Comparison of ENCODE assay signal across 28 cellular contexts in the genomic region with DNA sequence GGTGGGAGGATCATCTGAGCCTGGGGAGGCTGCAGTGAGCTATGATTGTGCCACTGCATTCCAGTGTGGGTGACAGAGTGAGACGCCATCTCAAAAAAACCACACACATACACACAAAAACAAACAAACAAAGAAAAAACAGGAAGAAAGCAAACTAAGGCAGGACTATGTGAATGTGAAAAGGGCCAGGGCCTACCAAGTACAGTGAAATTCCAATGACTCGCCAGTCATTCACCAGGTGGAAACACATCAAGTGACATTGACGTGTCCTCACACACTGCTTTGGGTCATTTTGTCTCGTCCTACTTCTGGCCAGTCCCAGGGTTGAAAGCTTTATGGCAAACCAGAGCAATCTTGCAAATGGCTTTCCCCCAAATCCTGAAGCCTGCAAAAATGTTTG.
DNase-seq lines count a peak whose midpoint lies in the region; ATAC-seq and TF ChIP-seq lines count a peak whose summit lies in the region.
"Had no signal": no experiment of that assay in that cellular context is flagged by ENCODE, and none has a peak within 500 bp of the region (broad histone marks: within the 10 kb centered on the region; RNA-seq: fewer than 3 reads in every experiment).

No MANE protein-coding gene starts in this region.

- H3K27ac ChIP-seq in HUES6 (ENCODE audit: low read depth, low read length) (peak overlapping the region; percentile 34; the same call in 1 of the 2 replicates), caudate nucleus (ENCODE audit: low read depth, low read length) (peak overlapping the region; percentile 64), lower lobe of right lung (peak overlapping the region; percentile 46), tibial artery (peak overlapping the region; percentile 65 to 78)
- H3K27ac ChIP-seq: BLaER1 treated with 17β-estradiol and CSF1 and Interleukin-3, amounts not matched to agents 10 nM and 100 nM; heart left ventricle; transverse colon had no signal

- TF ChIP-seq CTCF in lower lobe of right lung (IDR thresholded peaks at IDR 0.05) (no peak), tibial artery (IDR thresholded peaks at IDR 0.05) (no peak)

- peak overlapping the region; percentile 19 for H3K9ac ChIP-seq in HUES6 (ENCODE audit: low read length)
- H3K9ac ChIP-seq: BLaER1 treated with 17β-estradiol and CSF1 and Interleukin-3, amounts not matched to agents 10 nM and 100 nM had no signal

- H3K4me3 ChIP-seq in HUES6 (ENCODE audit: low read depth, low read length) (no peak overlapping the region), lower lobe of right lung (no peak overlapping the region), tibial artery (no peak overlapping the region)
- H3K4me3 ChIP-seq: BLaER1 treated with 17β-estradiol and CSF1 and Interleukin-3, amounts not matched to agents 10 nM and 100 nM; esophagus muscularis mucosa; heart left ventricle; transverse colon had no signal

- no peaks in the 10 kb centered on the region for H3K9me3 ChIP-seq in HUES6 (ENCODE audit: control insufficient read depth, insufficient read depth, low read depth, low read length)
- no peaks in the 10 kb centered on the region for H3K9me3 ChIP-seq in lower lobe of right lung
- no peaks in the 10 kb centered on the region for H3K9me3 ChIP-seq in tibial artery
- H3K9me3 ChIP-seq: BLaER1 treated with 17β-estradiol and CSF1 and Interleukin-3, amounts not matched to agents 10 nM and 100 nM; esophagus muscularis mucosa; heart left ventricle; transverse colon had no signal

- no peaks in the 10 kb centered on the region for H3K36me3 ChIP-seq in HUES6 (ENCODE audit: control insufficient read depth, insufficient read depth, low read length)
- peaks cover 7% of the 10 kb centered on the region for H3K36me3 ChIP-seq in lower lobe of right lung
- no peaks in the 10 kb centered on the region for H3K36me3 ChIP-seq in tibial artery
- H3K36me3 ChIP-seq: heart left ventricle, transverse colon had no signal

- no peaks in the 10 kb centered on the region for H3K27me3 ChIP-seq in HUES6 (ENCODE audit: control insufficient read depth, insufficient read depth, low read length)
- H3K27me3 ChIP-seq in lower lobe of right lung (ENCODE audit: low read depth): no peaks in the 10 kb centered on the region
- H3K27me3 ChIP-seq in tibial artery: no peaks in the 10 kb centered on the region
- H3K27me3 ChIP-seq: BLaER1 treated with 17β-estradiol and CSF1 and Interleukin-3, amounts not matched to agents 10 nM and 100 nM; esophagus muscularis mucosa; heart left ventricle; transverse colon had no signal

- H3K4me1 ChIP-seq in HUES6 (ENCODE audit: control insufficient read depth, insufficient read depth, low read length) (peaks cover 12% of the 10 kb centered on the region; the same call in 1 of the 2 replicates), lower lobe of right lung (peaks cover 6% of the 10 kb centered on the region), tibial artery (peaks cover 0 to 79% (median 54%) of the 10 kb centered on the region in 4 donors)
- H3K4me1 ChIP-seq: esophagus muscularis mucosa, heart left ventricle, transverse colon had no signal

- intact Hi-C loops in lower lobe of right lung (cut with DNase I) (no loop called here), tibial artery (cut with DNase I; ENCODE audit: low total_unique reads) (loop anchor here (10.0 kb wide), 1 partner anchor 76 kb away; a partner anchor contains a TSS)

- DNase-seq in caudate nucleus (lab: John Stamatoyannopoulos, UW) (no peak), lower lobe of right lung (no peak), tibial artery (no peak), globus pallidus (ENCODE audit: low spot score) (no peak), hypothalamus (lab: John Stamatoyannopoulos, UW) (no peak)
- DNase-seq in activated CD8-positive, alpha-beta memory T cell treated with anti-CD3 and anti-CD28 coated beads, Interleukin-2, amount 50 U/mL, for 4 hours: no peak
- DNase-seq: activated B cell treated with CpG ODN at 0.5 μM for 24 hours; activated CD4-positive, alpha-beta T cell treated with anti-CD3 and anti-CD28 coated beads, Interleukin-2, amount 50 U/mL, for 1 hour; activated gamma-delta T cell treated with Interleukin-2 at 50 U/mL for 16 hours; activated naive CD8-positive, alpha-beta T cell treated with anti-CD3 and anti-CD28 coated beads, Interleukin-2, amount 10 ng/mL, durations not matched to agents 7 days and 5 days; activated T-cell treated with anti-CD3 and anti-CD28 coated beads, Interleukin-2, amount 50 U/mL, for 48 hours; DMS153; endodermal cell; heart left ventricle; IMR-90; mammary epithelial cell; NCI-H146; NCI-H748 treated with DMSO at 0.1 percent for 48 hours; stimulated activated CD4-positive, alpha-beta T cell treated with anti-CD3 and anti-CD28 coated beads, Interleukin-2, amount 100 ng/mL, for 24 hours; stimulated activated CD8-positive, alpha-beta memory T cell treated with anti-CD3 and anti-CD28 coated beads, Interleukin-4, amount 100 ng/mL, for 48 hours; stimulated activated naive CD8-positive, alpha-beta T cell treated with anti-CD3 and anti-CD28 coated beads, Interleukin-15, amount 100 ng/mL, for 72 hours; T-helper 1 cell; transverse colon had no signal

- ATAC-seq in lower lobe of right lung: no peak
- ATAC-seq in HG02870 (IDR thresholded peaks at IDR 0.05; ENCODE audit: unreplicated experiment): no peak
- ATAC-seq: heart left ventricle; natural killer cell treated with Interleukin-12 subunit alpha and Interleukin-12 subunit beta and Interleukin-15 and Interleukin-18, amount 100 ng/mL, for 72 hours; stimulated activated naive CD8-positive, alpha-beta T cell treated with anti-CD3 and anti-CD28 coated beads, Interleukin-15, amount 100 ng/mL, for 72 hours had no signal
